ENCODE assay signal across 10 cellular contexts in genomic region chr20:44615169-44615791, GRCh38. TPM values are rescaled to one million over a fixed set of nuclear protein-coding genes. Genes with fewer than 3 reads are reported as not detected.
DNase-seq lines count a peak whose midpoint lies in the region; ATAC-seq and TF ChIP-seq lines count a peak whose summit lies in the region.
"Had no signal": no experiment of that assay in that cellular context is flagged by ENCODE, and none has a peak within 500 bp of the region (broad histone marks: within the 10 kb centered on the region; RNA-seq: fewer than 3 reads in every experiment).

No MANE protein-coding gene starts in this region.

- no peak overlapping the region for H3K18ac ChIP-seq in mesenchymal stem cell (ENCODE audit: low read depth in 1 of 2, low read length in 2 of 2)

- peak overlapping the region; percentile 51 for H3K9ac ChIP-seq in mesenchymal stem cell (ENCODE audit: low read length)

- TF ChIP-seq CTCF in coronary artery (IDR thresholded peaks at IDR 0.05) (no peak), tibial artery (IDR thresholded peaks at IDR 0.05) (no peak)

- ATAC-seq in activated CD4-positive, CD25-positive, alpha-beta regulatory T cell treated with anti-CD3 and anti-CD28 coated beads, Interleukin-2, amount 50 U/mL, for 24 hours, result peak; percentile 14 to 44
- no peak for ATAC-seq in HG03571 (IDR thresholded peaks at IDR 0.05; ENCODE audit: unreplicated experiment)

- no peak overlapping the region for H3K4me3 ChIP-seq in coronary artery
- H3K4me3 ChIP-seq in mesenchymal stem cell (ENCODE audit: insufficient read depth in 1 of 2, low read depth in 1 of 2, low read length in 2 of 2), result no peak overlapping the region
- H3K4me3 ChIP-seq in tibial artery, result no peak overlapping the region
- H3K4me3 ChIP-seq: A549 had no signal

- H3K27ac ChIP-seq in coronary artery, result peak overlapping the region; percentile 54 to 91
- no peak overlapping the region for H3K27ac ChIP-seq in mesenchymal stem cell (ENCODE audit: low read length, poor library complexity, severe bottlenecking)
- peak overlapping the region; percentile 71 to 81 for H3K27ac ChIP-seq in tibial artery
- H3K27ac ChIP-seq: A549 had no signal

- no peak overlapping the region for H2BK5ac ChIP-seq in mesenchymal stem cell (ENCODE audit: low read depth, low read length, poor library complexity, severe bottlenecking)

- no peak overlapping the region for H2AFZ ChIP-seq in mesenchymal stem cell (ENCODE audit: low read depth, low read length)

- H4K91ac ChIP-seq in mesenchymal stem cell (ENCODE audit: low read length), result no peak overlapping the region

- no peak overlapping the region for H2BK120ac ChIP-seq in mesenchymal stem cell (ENCODE audit: low read depth, low read length)

- intact Hi-C loops in tibial artery (cut with DNase I; ENCODE audit: low total_unique reads), result loop anchor here (10.0 kb wide), 1 partner anchor 400 kb away; the partner anchor contains the start of gene OSER1

- H3K14ac ChIP-seq in mesenchymal stem cell (ENCODE audit: low read length in 2 of 2), result no peak overlapping the region

- H3K4me1 ChIP-seq in mesenchymal stem cell (ENCODE audit: control insufficient read depth, insufficient read depth, low read depth, low read length), result peaks cover 10% of the 10 kb centered on the region
- peaks cover 0 to 62% (median 44%) of the 10 kb centered on the region in 4 donors for H3K4me1 ChIP-seq in tibial artery

- no peak overlapping the region for H3K4me2 ChIP-seq in mesenchymal stem cell (ENCODE audit: low read length, poor library complexity, severe bottlenecking)
- H3K4me2 ChIP-seq: A549 had no signal

- H3K9me3 ChIP-seq in mesenchymal stem cell (ENCODE audit: control insufficient read depth, low read length) (no peaks in the 10 kb centered on the region), tibial artery (no peaks in the 10 kb centered on the region)
- H3K9me3 ChIP-seq: A549 had no signal

- H3K27me3 ChIP-seq in mesenchymal stem cell (ENCODE audit: control insufficient read depth in 1 of 2, insufficient read depth in 1 of 2, low read length in 2 of 2), result no peaks in the 10 kb centered on the region
- no peaks in the 10 kb centered on the region for H3K27me3 ChIP-seq in tibial artery

- H4K8ac ChIP-seq in mesenchymal stem cell (ENCODE audit: low read length), result no peak overlapping the region

- no peak overlapping the region for H2BK15ac ChIP-seq in mesenchymal stem cell (ENCODE audit: low read depth, poor library complexity, severe bottlenecking)

- H3K79me1 ChIP-seq in mesenchymal stem cell (replicated peaks; ENCODE audit: low read length, poor library complexity, severe bottlenecking), result peaks cover 2% of the 10 kb centered on the region

- 89% methylated on average over 10 of the region's 10 CpGs for WGBS in mesenchymal stem cell

- H3K4ac ChIP-seq in mesenchymal stem cell (ENCODE audit: low read depth in 1 of 2, low read length in 2 of 2), result no peak overlapping the region

- no peak overlapping the region for H2AK5ac ChIP-seq in mesenchymal stem cell (ENCODE audit: low read length, severe bottlenecking)

- peaks cover 61 to 85% of the 10 kb centered on the region in 2 experiments for H3K36me3 ChIP-seq in mesenchymal stem cell (ENCODE audit: control insufficient read depth in 1 of 2, insufficient read depth in 2 of 2, low read depth in 1 of 2, low read length in 2 of 2)
- H3K36me3 ChIP-seq in tibial artery, result peaks cover 27 to 57% (median 44%) of the 10 kb centered on the region in 3 donors

- DNase-seq in activated CD4-positive, CD25-positive, alpha-beta regulatory T cell treated with anti-CD3 and anti-CD28 coated beads, Interleukin-2, amount 50 U/mL, for 72 hours, result no peak
- DNase-seq in coronary artery (ENCODE audit: low spot score) (no peak), mesenchymal stem cell (no peak), tibial artery (no peak), DMS114 treated with DMSO at 0.1 percent for 48 hours (lab: John Stamatoyannopoulos, UW; ENCODE audit: unreplicated experiment) (no peak), NCI-H1436 (lab: John Stamatoyannopoulos, UW) (no peak)
- DNase-seq: NCI-H2081 treated with DMSO at 0.1 percent for 48 hours had no signal

- no peak overlapping the region for H3K23ac ChIP-seq in mesenchymal stem cell (ENCODE audit: low read length in 2 of 2)

- H2BK12ac ChIP-seq in mesenchymal stem cell (ENCODE audit: low read length in 2 of 2), result no peak overlapping the region

RNA-seq across cellular contexts. Expression of gene PKIG, which starts 32.9 kb away (rescaled TPM):
- 95.4 TPM for polyA plus RNA-seq in mesenchymal stem cell (2013, experiment 1 of 2)
- polyA plus RNA-seq in mesenchymal stem cell (2013, experiment 2 of 2), result 96.7 TPM

RNA-seq across cellular contexts. Expression of gene ADA, which starts 36.2 kb away (rescaled TPM):
- 13.9 TPM for polyA plus RNA-seq in mesenchymal stem cell (2013, experiment 1 of 2)
- 14.1 TPM for polyA plus RNA-seq in mesenchymal stem cell (2013, experiment 2 of 2)
